ENCODE assay signal across 6 cellular contexts in genomic region chr1:161417536-161417935, GRCh38. TPM values are rescaled to one million over a fixed set of nuclear protein-coding genes. Genes with fewer than 3 reads are reported as not detected.
"Had no signal": no experiment of that assay in that cellular context is flagged by ENCODE, and none has a peak within 500 bp of the region (broad histone marks: within the 10 kb centered on the region; RNA-seq: fewer than 3 reads in every experiment).

No MANE protein-coding gene starts in this region.

RNA-seq across cellular contexts. Expression of gene CFAP126, which starts 49.9 kb away (rescaled TPM):
- total RNA-seq: GM23248, H4, H7, HFFc6, IMR-90, K562 had no signal
